Comparison of ENCODE assay signal across 1 cellular context in genomic region chr7:54545241-54545563, GRCh38.
A peak's percentile ranks its signal among the peaks of the same experiment; 100 is the strongest.
TF ChIP-seq lines count a peak whose summit lies in the region.

No MANE protein-coding gene starts in this region.

TF ChIP-seq in HEK293, 187 proteins besides CTCF, POLR2A, EP300 and RAD21 (continued from another document):
- TF ChIP-seq BCL6B (tag by site-specific recombination; IDR thresholded peaks at IDR 0.05), result no peak
- TF ChIP-seq ZNF449 (tag by site-specific recombination; IDR thresholded peaks at IDR 0.05), result no peak
- no peak for TF ChIP-seq ZSCAN16 (tag by site-specific recombination; IDR thresholded peaks at IDR 0.05)
- TF ChIP-seq ZNF639 (tag by site-specific recombination; IDR thresholded peaks at IDR 0.05), result no peak
- no peak for TF ChIP-seq ZNF596 (tag by site-specific recombination; IDR thresholded peaks at IDR 0.05)
- peak; percentile 29; the same call in 1 of the 2 replicates for TF ChIP-seq PRDM1 (tag by site-specific recombination; IDR thresholded peaks at IDR 0.05)
- TF ChIP-seq ZNF768 (tag by site-specific recombination; IDR thresholded peaks at IDR 0.05), result no peak
- TF ChIP-seq ZNF580 (tag by site-specific recombination; IDR thresholded peaks at IDR 0.05), result no peak
